Comparison of ENCODE assay signal across 8 cellular contexts in the genomic region with DNA sequence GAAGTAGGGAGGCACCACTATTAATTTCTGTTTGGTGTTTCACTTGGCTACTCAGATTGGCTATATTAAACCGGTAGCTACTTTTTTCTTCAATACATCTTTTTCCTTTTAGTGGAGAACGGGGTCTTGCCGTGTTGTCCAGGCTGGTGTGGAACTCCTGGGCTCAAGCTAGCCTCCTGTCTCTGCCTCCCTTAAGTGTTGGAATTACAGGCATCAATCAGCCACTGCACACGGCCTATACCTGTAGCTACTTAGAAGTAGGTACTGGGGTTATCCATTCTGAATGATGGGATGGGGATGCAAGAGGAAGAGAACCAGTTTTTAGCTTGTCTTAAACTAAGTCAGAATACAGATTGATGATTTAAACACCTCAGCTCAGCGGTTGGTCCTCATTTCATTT. TPM values are rescaled to one million over a fixed set of nuclear protein-coding genes. Genes with fewer than 3 reads are reported as not detected.
DNase-seq lines count a peak whose midpoint lies in the region; ATAC-seq and TF ChIP-seq lines count a peak whose summit lies in the region.

No MANE protein-coding gene starts in this region.

- no peaks in the 10 kb centered on the region for H3K9me2 ChIP-seq in SU-DHL-6 (replicated peaks; ENCODE audit: insufficient read depth, low read length)

- H3K27ac ChIP-seq in SU-DHL-6 (ENCODE audit: low read depth, low read length): peak overlapping the region; percentile 90

- no peak for ATAC-seq in HG02840 (IDR thresholded peaks at IDR 0.05; ENCODE audit: low FRiP score, unreplicated experiment)
- ATAC-seq in mucosa of descending colon: no peak
- no peak for ATAC-seq in HG03025 (IDR thresholded peaks at IDR 0.05; ENCODE audit: low FRiP score, unreplicated experiment)

- H3K9me3 ChIP-seq in SU-DHL-6 (ENCODE audit: insufficient read depth, low read length): no peaks in the 10 kb centered on the region
- no peaks in the 10 kb centered on the region for H3K9me3 ChIP-seq in skeletal muscle satellite cell (replicated peaks; ENCODE audit: low read length)
- H3K9me3 ChIP-seq in mucosa of descending colon: no peaks in the 10 kb centered on the region

- intact Hi-C loops in mucosa of descending colon (cut with DNase I, micrococcal nuclease): no loop called here

- no peak for TF ChIP-seq CTCF in SU-DHL-6 (IDR thresholded peaks at IDR 0.05; ENCODE audit: insufficient read depth, low read length, poor library complexity, severe bottlenecking)
- TF ChIP-seq CTCF in foreskin fibroblast (IDR thresholded peaks at IDR 0.05; ENCODE audit: low read depth, low read length): no peak
- no peak for TF ChIP-seq CTCF in mucosa of descending colon (IDR thresholded peaks at IDR 0.05)

- H3K4me1 ChIP-seq in skeletal muscle satellite cell (ENCODE audit: control insufficient read depth, insufficient read depth, low read length) (peaks cover 26% of the 10 kb centered on the region), mucosa of descending colon (ENCODE audit: low read depth) (peaks cover 34% of the 10 kb centered on the region)

- peak overlapping the region; percentile 100 for H3K4me2 ChIP-seq in SU-DHL-6 (ENCODE audit: low read depth, low read length, poor library complexity, severe bottlenecking)
- peak overlapping the region; percentile 82 for H3K4me2 ChIP-seq in skeletal muscle satellite cell (ENCODE audit: low read length)

- H3K79me2 ChIP-seq in SU-DHL-6 (ENCODE audit: insufficient read depth, low read length): peaks cover 62% of the 10 kb centered on the region

- H3K4me3 ChIP-seq in H7 (ENCODE audit: insufficient read depth, low read depth, low read length) (peak overlapping the region; percentile 94), SU-DHL-6 (ENCODE audit: insufficient read depth, low read length, poor library complexity, severe bottlenecking) (peak overlapping the region; percentile 91), foreskin fibroblast (ENCODE audit: low read depth in 1 of 2, low read length in 2 of 2) (peak overlapping the region; percentile 56 to 75), skeletal muscle satellite cell (ENCODE audit: low read length) (peak overlapping the region; percentile 91), mucosa of descending colon (no peak overlapping the region)

- DNase-seq in H7: no peak
- no peak for DNase-seq in foreskin fibroblast
- no peak for DNase-seq in mucosa of descending colon
- no peak for DNase-seq in stimulated activated CD4-positive, alpha-beta T cell treated with anti-CD3 and anti-CD28 coated beads, Interleukin-2, amount 100 ng/mL, for 48 hours

- H3K27me3 ChIP-seq in H7 (ENCODE audit: control insufficient read depth, insufficient read depth, low read length) (no peaks in the 10 kb centered on the region), SU-DHL-6 (ENCODE audit: low read length) (no peaks in the 10 kb centered on the region), skeletal muscle satellite cell (ENCODE audit: control insufficient read depth, insufficient read depth, low read length) (no peaks in the 10 kb centered on the region)

- peak overlapping the region; percentile 95 for H3K9ac ChIP-seq in SU-DHL-6 (ENCODE audit: low read length)
- H3K9ac ChIP-seq in skeletal muscle satellite cell (ENCODE audit: low read depth, low read length): peak overlapping the region; percentile 95

- H4K20me1 ChIP-seq in SU-DHL-6 (ENCODE audit: low read depth, low read length): peaks cover 25% of the 10 kb centered on the region; the same call in 1 of the 2 replicates

- no peaks in the 10 kb centered on the region; the same call in 1 of the 2 replicates for H3K36me3 ChIP-seq in H7 (replicated peaks; ENCODE audit: control insufficient read depth, insufficient read depth, low read length)
- H3K36me3 ChIP-seq in SU-DHL-6 (ENCODE audit: low read length): peaks cover 10% of the 10 kb centered on the region; the same call in 1 of the 2 replicates
- peaks cover 8% of the 10 kb centered on the region for H3K36me3 ChIP-seq in skeletal muscle satellite cell (ENCODE audit: insufficient read depth, low read length)
- no peaks in the 10 kb centered on the region for H3K36me3 ChIP-seq in mucosa of descending colon (ENCODE audit: low read depth)

- no peak overlapping the region for H2AFZ ChIP-seq in SU-DHL-6 (ENCODE audit: low read depth, low read length, severe bottlenecking)

- peaks cover 34% of the 10 kb centered on the region for H3F3A ChIP-seq in SU-DHL-6 (ENCODE audit: insufficient read depth)

RNA-seq across cellular contexts. Expression of a gene that starts 1.7 kb away (rescaled TPM):
- total RNA-seq in H7 (2014; rRNA removed; shearing (Covaris generic)): 150 and 167 TPM in 2 replicates
- 57.0 and 60.7 TPM in 2 replicates for total RNA-seq in skeletal muscle satellite cell (2012; rRNA removed)
- 100 to 1,000 TPM; 139 to 145 (median 140) TPM for total RNA-seq in mucosa of descending colon
